22 cellular contexts compared by ENCODE assay signal in genomic region chr11:45475135-45475534, GRCh38.
"Had no signal": no experiment of that assay in that cellular context is flagged by ENCODE, and none has a peak within 500 bp of the region (broad histone marks: within the 10 kb centered on the region; RNA-seq: fewer than 3 reads in every experiment).

No MANE protein-coding gene starts in this region.

- H3K4me3 ChIP-seq: colonic mucosa, esophagus squamous epithelium, gastroesophageal sphincter, heart right ventricle, left ventricle myocardium inferior, lower lobe of right lung had no signal

- DNase-seq: cerebellar nuclear complex; colonic mucosa; cortex of kidney; effector memory CD4-positive, alpha-beta T cell; erythroblast; esophagus squamous epithelium; foreskin keratinocyte; heart right ventricle; hippocampal formation; kidney; kidney glomerular epithelial cell; left colon; left ventricle myocardium inferior; lower lobe of right lung; mesenchymal stem cell; midbrain; naive thymus-derived CD4-positive, alpha-beta T cell had no signal

- H3K36me3 Mint-ChIP-seq: naive thymus-derived CD4-positive, alpha-beta T cell had no signal

- H3K4me3 Mint-ChIP-seq: dendritic cell treated with granulocyte-macrophage colony-stimulating factor and Interleukin-4, amounts not matched to agents 40 ng/mL and 50 ng/mL, for 4 days; naive thymus-derived CD4-positive, alpha-beta T cell had no signal

- ATAC-seq: esophagus mucosa; foreskin keratinocyte; gastroesophageal sphincter; heart right ventricle; left colon; left lobe of liver; lower lobe of right lung; naive thymus-derived CD4-positive, alpha-beta T cell had no signal

- H3K27ac ChIP-seq: colonic mucosa, epithelial cell of prostate, esophagus squamous epithelium, foreskin keratinocyte, gastroesophageal sphincter, heart right ventricle, left ventricle myocardium inferior, lower lobe of right lung had no signal

- H3K4me1 ChIP-seq: colonic mucosa, esophagus squamous epithelium, foreskin keratinocyte, gastroesophageal sphincter, left ventricle myocardium inferior, lower lobe of right lung had no signal

- H3K36me3 ChIP-seq: colonic mucosa, esophagus squamous epithelium, gastroesophageal sphincter, heart right ventricle, left ventricle myocardium inferior, lower lobe of right lung had no signal

- H3K9me3 ChIP-seq: colonic mucosa, esophagus squamous epithelium, heart right ventricle, left ventricle myocardium inferior, lower lobe of right lung had no signal

- H3K4me1 Mint-ChIP-seq: naive thymus-derived CD4-positive, alpha-beta T cell had no signal

- H3K9me3 Mint-ChIP-seq: dendritic cell treated with granulocyte-macrophage colony-stimulating factor and Interleukin-4, amounts not matched to agents 40 ng/mL and 50 ng/mL, for 4 days had no signal

- H3K27ac Mint-ChIP-seq: dendritic cell treated with granulocyte-macrophage colony-stimulating factor and Interleukin-4, amounts not matched to agents 40 ng/mL and 50 ng/mL, for 4 days; naive thymus-derived CD4-positive, alpha-beta T cell had no signal

- H3K27me3 ChIP-seq: colonic mucosa had no signal
